ENCODE assay signal across 1 cellular context in the genomic region with DNA sequence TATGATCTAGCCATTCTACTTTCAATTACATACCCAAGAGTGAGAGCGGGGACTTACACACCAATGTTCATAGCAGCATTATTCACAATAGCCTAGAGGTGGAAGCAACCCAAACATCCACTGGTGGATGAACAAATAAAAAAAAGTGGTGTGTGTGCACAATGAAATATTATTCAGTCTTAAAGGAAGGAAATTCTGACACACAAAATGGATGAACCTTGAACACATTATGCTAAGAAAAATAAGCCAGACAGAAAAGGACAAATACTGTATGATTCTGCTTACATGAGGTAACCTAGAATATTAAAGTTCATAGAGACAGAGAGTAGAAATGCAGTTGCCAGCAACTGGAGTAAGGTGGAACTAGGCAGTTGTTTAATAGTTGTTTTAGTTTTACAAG.
TF ChIP-seq lines count a peak whose summit lies in the region.

No MANE protein-coding gene starts in this region.

TF ChIP-seq in GM12878, 131 proteins besides CTCF, POLR2A, EP300 and RAD21:
- TF ChIP-seq ZNF24 (IDR thresholded peaks at IDR 0.05) (no peak), PAX5 (IDR thresholded peaks at IDR 0.05; ENCODE audit: borderline replicate concordance, low read depth, low read length) (no peak), ZNF274 (IDR thresholded peaks at IDR 0.05; ENCODE audit: insufficient read depth, insufficient read length) (no peak), E2F8 (IDR thresholded peaks at IDR 0.05; ENCODE audit: low read depth, partially characterized antibody) (no peak), POLR2AphosphoS2 (IDR thresholded peaks at IDR 0.05; ENCODE audit: low read depth, low read length) (no peak)
- TF ChIP-seq, protein P1, sequence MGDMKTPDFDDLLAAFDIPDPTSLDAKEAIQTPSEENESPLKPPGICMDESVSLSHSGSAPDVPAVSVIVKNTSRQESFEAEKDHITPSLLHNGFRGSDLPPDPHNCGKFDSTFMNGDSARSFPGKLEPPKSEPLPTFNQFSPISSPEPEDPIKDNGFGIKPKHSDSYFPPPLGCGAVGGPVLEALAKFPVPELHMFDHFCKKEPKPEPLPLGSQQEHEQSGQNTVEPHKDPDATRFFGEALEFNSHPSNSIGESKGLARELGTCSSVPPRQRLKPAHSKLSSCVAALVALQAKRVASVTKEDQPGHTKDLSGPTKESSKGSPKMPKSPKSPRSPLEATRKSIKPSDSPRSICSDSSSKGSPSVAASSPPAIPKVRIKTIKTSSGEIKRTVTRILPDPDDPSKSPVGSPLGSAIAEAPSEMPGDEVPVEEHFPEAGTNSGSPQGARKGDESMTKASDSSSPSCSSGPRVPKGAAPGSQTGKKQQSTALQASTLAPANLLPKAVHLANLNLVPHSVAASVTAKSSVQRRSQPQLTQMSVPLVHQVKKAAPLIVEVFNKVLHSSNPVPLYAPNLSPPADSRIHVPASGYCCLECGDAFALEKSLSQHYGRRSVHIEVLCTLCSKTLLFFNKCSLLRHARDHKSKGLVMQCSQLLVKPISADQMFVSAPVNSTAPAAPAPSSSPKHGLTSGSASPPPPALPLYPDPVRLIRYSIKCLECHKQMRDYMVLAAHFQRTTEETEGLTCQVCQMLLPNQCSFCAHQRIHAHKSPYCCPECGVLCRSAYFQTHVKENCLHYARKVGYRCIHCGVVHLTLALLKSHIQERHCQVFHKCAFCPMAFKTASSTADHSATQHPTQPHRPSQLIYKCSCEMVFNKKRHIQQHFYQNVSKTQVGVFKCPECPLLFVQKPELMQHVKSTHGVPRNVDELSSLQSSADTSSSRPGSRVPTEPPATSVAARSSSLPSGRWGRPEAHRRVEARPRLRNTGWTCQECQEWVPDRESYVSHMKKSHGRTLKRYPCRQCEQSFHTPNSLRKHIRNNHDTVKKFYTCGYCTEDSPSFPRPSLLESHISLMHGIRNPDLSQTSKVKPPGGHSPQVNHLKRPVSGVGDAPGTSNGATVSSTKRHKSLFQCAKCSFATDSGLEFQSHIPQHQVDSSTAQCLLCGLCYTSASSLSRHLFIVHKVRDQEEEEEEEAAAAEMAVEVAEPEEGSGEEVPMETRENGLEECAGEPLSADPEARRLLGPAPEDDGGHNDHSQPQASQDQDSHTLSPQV (IDR thresholded peaks at IDR 0.05), result no peak
- TF ChIP-seq, protein P2, sequence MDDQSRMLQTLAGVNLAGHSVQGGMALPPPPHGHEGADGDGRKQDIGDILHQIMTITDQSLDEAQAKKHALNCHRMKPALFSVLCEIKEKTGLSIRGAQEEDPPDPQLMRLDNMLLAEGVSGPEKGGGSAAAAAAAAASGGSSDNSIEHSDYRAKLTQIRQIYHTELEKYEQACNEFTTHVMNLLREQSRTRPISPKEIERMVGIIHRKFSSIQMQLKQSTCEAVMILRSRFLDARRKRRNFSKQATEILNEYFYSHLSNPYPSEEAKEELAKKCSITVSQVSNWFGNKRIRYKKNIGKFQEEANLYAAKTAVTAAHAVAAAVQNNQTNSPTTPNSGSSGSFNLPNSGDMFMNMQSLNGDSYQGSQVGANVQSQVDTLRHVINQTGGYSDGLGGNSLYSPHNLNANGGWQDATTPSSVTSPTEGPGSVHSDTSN (IDR thresholded peaks at IDR 0.05; ENCODE audit: insufficient replicate concordance, low read depth, low read length), result no peak
